8 cellular contexts compared by ENCODE assay signal in the genomic region with DNA sequence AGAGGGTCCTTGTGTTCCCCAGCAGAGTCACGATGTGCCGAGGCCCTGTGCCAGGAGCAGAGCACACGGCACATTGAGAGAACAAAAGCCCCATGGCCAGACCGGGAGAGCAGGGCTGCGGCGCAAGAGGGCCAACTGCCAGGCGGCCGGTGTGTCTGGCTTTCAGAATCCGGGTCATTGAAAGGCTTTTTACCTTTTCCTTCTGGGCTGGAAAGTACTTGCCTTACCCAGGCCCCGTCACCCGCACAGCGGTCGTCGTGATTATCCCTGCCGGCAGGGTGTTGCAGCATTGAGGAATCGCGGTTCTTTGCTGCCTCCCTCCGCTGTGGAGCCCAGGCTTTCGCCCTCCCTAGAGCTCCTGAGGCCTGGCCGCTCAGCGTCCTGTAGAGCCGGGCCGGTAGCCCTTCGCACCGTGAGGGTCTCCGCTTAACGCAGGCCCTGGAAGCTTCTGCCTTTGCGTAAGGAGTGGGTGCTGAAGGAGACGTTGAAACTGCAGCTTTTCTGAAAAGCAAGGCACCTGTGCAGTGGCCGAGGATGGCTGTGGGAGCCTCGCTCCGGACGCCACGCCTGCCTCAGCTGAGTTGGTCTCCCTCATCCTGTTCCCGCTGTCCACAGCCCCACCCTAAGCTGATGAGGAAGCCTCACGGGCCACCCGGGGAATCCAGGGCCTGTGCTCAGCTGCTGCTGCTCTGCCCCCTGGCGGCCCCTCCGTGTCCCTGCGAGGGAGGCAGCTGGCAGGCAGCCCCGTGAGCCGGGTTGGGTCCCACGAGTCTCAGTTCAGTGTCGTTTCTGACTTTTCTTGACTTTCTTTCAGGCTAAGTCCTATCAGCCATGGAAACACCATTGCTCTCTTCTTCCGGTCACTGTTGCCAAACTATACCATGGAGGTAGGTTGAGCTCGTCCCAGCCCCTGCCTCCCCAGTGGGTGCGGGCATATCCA. TPM values are rescaled to one million over a fixed set of nuclear protein-coding genes. Genes with fewer than 3 reads are reported as not detected.
DNase-seq lines count a peak whose midpoint lies in the region; ATAC-seq and TF ChIP-seq lines count a peak whose summit lies in the region.

No MANE protein-coding gene starts in this region.

- H3K4me3 ChIP-seq in BLaER1 (no peak overlapping the region), Panc1 (ENCODE audit: low read depth in 2 of 2, low read length in 2 of 2) (no peak overlapping the region)

- TSS peak; percentile 69 for BruUV-seq in Panc1 (replicated peaks; lab: Mats Ljungman, UMichigan)

- no peaks in the 10 kb centered on the region for H3K27me3 ChIP-seq in BLaER1
- no peaks in the 10 kb centered on the region for H3K27me3 ChIP-seq in Panc1 (ENCODE audit: control insufficient read depth, insufficient read depth, low read length)

- intact Hi-C loops in Panc1 (cut with micrococcal nuclease; ENCODE audit: unreplicated experiment) = no loop called here
- intact Hi-C loops in natural killer cell (cut with micrococcal nuclease) = loop anchor here (5.0 kb wide), 1 partner anchor 203 kb away; no protein-coding TSS in a partner anchor

- CTCF ChIA-PET in Panc1 (lab: Charles Lee) = interaction anchor here (0.7 kb wide), 2 partner anchors 28 to 920 kb away, joined by 3 to 4 read pairs; no protein-coding TSS in a partner anchor

- peaks cover 50% of the 10 kb centered on the region for H3K4me1 ChIP-seq in BLaER1
- H3K4me1 ChIP-seq in Panc1 (ENCODE audit: control insufficient read depth, insufficient read depth, low read length) = no peaks in the 10 kb centered on the region

- POLR2A ChIA-PET in Panc1 (lab: Charles Lee) = no interaction called here

- in situ Hi-C loops in Panc1 (cut with HindIII; ENCODE audit: low pct_unique_long_range_greater_than_20kb, low sequenced_read_pairs) = no loop called here

- peaks cover 80% of the 10 kb centered on the region for H3K36me3 ChIP-seq in BLaER1
- peaks cover 3% of the 10 kb centered on the region; the same call in 1 of the 2 replicates for H3K36me3 ChIP-seq in Panc1 (ENCODE audit: control insufficient read depth, insufficient read depth, low read length)

- H3K27ac ChIP-seq in BLaER1 = peak overlapping the region; percentile 51
- H3K27ac ChIP-seq in Panc1 (ENCODE audit: low read length) = no peak overlapping the region

- no peak overlapping the region for H3K27ac Mint-ChIP-seq in natural killer cell

- peaks cover 0 to 17% of the 10 kb centered on the region in 2 donors for H3K4me1 Mint-ChIP-seq in natural killer cell

- H3K4me2 ChIP-seq in BLaER1 = peak overlapping the region; percentile 48

- no peaks in the 10 kb centered on the region for H3K36me3 Mint-ChIP-seq in natural killer cell

- H3K9ac ChIP-seq in BLaER1 = no peak overlapping the region

- peak; percentile 88 for TF ChIP-seq CTCF in Panc1 (IDR thresholded peaks at IDR 0.05)
- TF ChIP-seq CTCF in natural killer cell (IDR thresholded peaks at IDR 0.05) = peak; percentile 75

- H3K9me3 Mint-ChIP-seq in natural killer cell = no peaks in the 10 kb centered on the region

- H3K27me3 Mint-ChIP-seq in natural killer cell (ENCODE audit: low read depth in 2 of 2) = no peaks in the 10 kb centered on the region

- H3K4me3 Mint-ChIP-seq in natural killer cell = no peak overlapping the region

- H3K9me3 ChIP-seq in BLaER1 = peaks cover 18% of the 10 kb centered on the region
- H3K9me3 ChIP-seq in Panc1 (ENCODE audit: control insufficient read depth, insufficient read depth, low read depth, low read length) = no peaks in the 10 kb centered on the region

- ATAC-seq in Panc1 = peak; percentile 52; the same call in 1 of the 2 replicates
- ATAC-seq in natural killer cell = peak; percentile 74 to 87 (median 81)
- no peak for ATAC-seq in HG02610 (IDR thresholded peaks at IDR 0.05; ENCODE audit: unreplicated experiment)

- peaks cover 35% of the 10 kb centered on the region for H4K20me1 ChIP-seq in BLaER1

- DNase-seq in HCEC 1CT (peak; percentile 47), Panc1 (ENCODE audit: low read depth, low spot score) (no peak), activated T-helper 1 cell treated with Interleukin-2 at 50 U/mL for 16 hours (ENCODE audit: low read depth) (peak; percentile 52), fibroblast of gingiva (ENCODE audit: low read depth) (peak; percentile 69), natural killer cell (peak; percentile 58), superior temporal gyrus (ENCODE audit: extremely low spot score) (peak; percentile 82)

RNA-seq across cellular contexts. Expression of a gene that starts 8.6 kb away (rescaled TPM):
- total RNA-seq in Panc1 (2021; ENCODE audit: unreplicated experiment) = 8.7 TPM
- polyA plus RNA-seq in Panc1 (2012; ENCODE audit: insufficient read length) = 12.0 TPM
- 10 to 100 TPM; 12.3 to 22.2 (median 13.7) TPM for total RNA-seq in natural killer cell

RNA-seq across cellular contexts. Expression of a gene that starts 13.1 kb away (rescaled TPM):
- 205 TPM for total RNA-seq in Panc1 (2021; ENCODE audit: unreplicated experiment)
- 463 TPM for polyA plus RNA-seq in Panc1 (2012; ENCODE audit: insufficient read length)
- total RNA-seq in natural killer cell = 1 to 10 TPM; 1.1 to 1.3 (median 1.2) TPM

RNA-seq across cellular contexts. Expression of a gene that starts 36.7 kb away (rescaled TPM):
- total RNA-seq in Panc1 (2021; ENCODE audit: unreplicated experiment) (144 TPM), natural killer cell (100 to 1,000 TPM; 509 to 682 (median 567) TPM)
- polyA plus RNA-seq in Panc1 (2012; ENCODE audit: insufficient read length) = 163 TPM

RNA-seq across cellular contexts. Expression of a gene that starts 38.5 kb away (rescaled TPM):
- total RNA-seq in Panc1 (2021; ENCODE audit: unreplicated experiment) = 64.6 TPM
- 70.1 TPM for polyA plus RNA-seq in Panc1 (2012; ENCODE audit: insufficient read length)
- total RNA-seq in natural killer cell = 10 to 100 TPM; 43.0 to 60.3 (median 50.1) TPM

Comparison
In these comparisons a context has a peak if more than half of its experiments do, and no peak if none do; other contexts are left out.
1. RNA of a gene that starts 13.1 kb away (total RNA-seq): 205 TPM in Panc1 (single experiment); 1.1 to 1.3 TPM in natural killer cell; every median in the first group is over 10 times any median in the second.